20 cellular contexts compared by ENCODE assay signal in the genomic region with DNA sequence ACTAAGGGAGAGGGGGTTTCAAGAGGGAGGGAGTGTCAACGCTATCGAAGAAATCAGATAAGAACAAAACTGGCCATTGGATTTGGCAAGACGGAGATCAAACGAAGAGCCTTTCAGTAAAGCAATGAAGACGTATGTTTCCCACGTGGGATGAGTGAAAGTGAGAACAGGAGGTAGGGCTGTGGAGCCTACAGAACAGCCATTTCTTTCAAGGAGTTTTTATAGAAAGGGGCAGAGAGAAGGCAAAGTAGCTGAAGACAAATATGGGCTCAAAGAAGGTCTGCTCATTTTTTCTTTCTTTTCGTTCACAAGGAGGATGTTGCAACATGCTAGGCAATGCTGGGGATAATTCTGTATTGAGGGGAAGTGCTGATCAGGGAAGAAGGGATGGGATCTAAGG.
DNase-seq lines count a peak whose midpoint lies in the region; ATAC-seq, FAIRE-seq and TF ChIP-seq lines count a peak whose summit lies in the region.
"Had no signal": no experiment of that assay in that cellular context is flagged by ENCODE, and none has a peak within 500 bp of the region (broad histone marks: within the 10 kb centered on the region; RNA-seq: fewer than 3 reads in every experiment).

No MANE protein-coding gene starts in this region.

- no peaks in the 10 kb centered on the region for H3K9me3 ChIP-seq in GM12878 (replicated peaks; ENCODE audit: control insufficient read depth, insufficient read depth, low read length)
- H3K9me3 ChIP-seq: pancreas, upper lobe of right lung had no signal

- POLR2A ChIA-PET in GM12878 (lab: Charles Lee) = interaction anchor here (0.9 to 4.3 kb wide), 6 partner anchors 42 to 247 kb away, joined by 3 to 30 read pairs (median 6); no protein-coding TSS in a partner anchor

- peak overlapping the region; percentile 89 for H3K27ac ChIP-seq in GM12878 (ENCODE audit: control insufficient read depth, insufficient read depth)
- H3K27ac ChIP-seq: pancreas, upper lobe of right lung had no signal

- TF ChIP-seq EP300 in GM12878 (IDR thresholded peaks at IDR 0.05; ENCODE audit: borderline replicate concordance in 1 of 2, control insufficient read depth in 1 of 2, low read depth in 2 of 2, low read length in 2 of 2) = no peak

- H3K9ac ChIP-seq in GM12878 (ENCODE audit: control insufficient read depth, insufficient read depth, low read length) = peak overlapping the region; percentile 75

- peak; percentile 50 for ATAC-seq in HG02798 (IDR thresholded peaks at IDR 0.05; ENCODE audit: poor library complexity, unreplicated experiment)
- ATAC-seq in GM12878 = peak; percentile 67
- ATAC-seq in GM19324 (IDR thresholded peaks at IDR 0.05; ENCODE audit: low FRiP score, unreplicated experiment) = no peak
- ATAC-seq: CD8-positive, alpha-beta T cell; left lobe of liver; pancreas; SK-N-SH treated with all-trans-retinoic acid at 6 μM for 48 hours; upper lobe of right lung had no signal

- no peak for TF ChIP-seq RAD21 in GM12878 (IDR thresholded peaks at IDR 0.05; ENCODE audit: insufficient read depth, low read depth, low read length)

- no peak for TF ChIP-seq CTCF in GM12878 (IDR thresholded peaks at IDR 0.05 in 2 of 3, conservative IDR thresholded peaks at IDR 0.05 in 1 of 3; ENCODE audit: control insufficient read depth in 2 of 3, extremely low read depth in 1 of 3, insufficient read depth in 1 of 3, low read depth in 3 of 3, low read length in 3 of 3)

- H3K27me3 ChIP-seq in GM12878 (replicated peaks in 1 of 2; ENCODE audit: control insufficient read depth in 2 of 2, insufficient read depth in 2 of 2, low read length in 1 of 2) = no peaks in the 10 kb centered on the region
- H3K27me3 ChIP-seq: pancreas, upper lobe of right lung had no signal

- in situ Hi-C loops in GM12878 (cut with MboI) = loop anchor here (5.0 kb wide), 1 partner anchor 315 kb away; no protein-coding TSS in a partner anchor

- no peaks in the 10 kb centered on the region for H3K36me3 ChIP-seq in GM12878 (ENCODE audit: control insufficient read depth in 2 of 2, insufficient read depth in 2 of 2, low read length in 1 of 2)
- H3K36me3 ChIP-seq: pancreas, upper lobe of right lung had no signal

- RAD21 ChIA-PET in GM12878 (lab: Charles Lee; ENCODE audit: unreplicated experiment) = interaction anchor here (0.9 to 17.7 kb wide), 16 partner anchors 44 to 317 kb away, joined by 3 to 339 read pairs (median 14); a partner anchor contains a TSS

- H3K79me2 ChIP-seq in GM12878 (ENCODE audit: control insufficient read depth, insufficient read depth, low read length) = peaks cover 4% of the 10 kb centered on the region

- peak overlapping the region; percentile 86 for H3K4me2 ChIP-seq in GM12878 (ENCODE audit: control insufficient read depth, insufficient read depth)

- BruUV-seq in GM12878 (replicated peaks; lab: Mats Ljungman, UMichigan) = no TSS peak

- no peak for FAIRE-seq in GM12878 (lab: Jason Lieb, UNC)
- FAIRE-seq: pancreas had no signal

- SMC1A ChIA-PET in GM12878 (lab: Charles Lee; ENCODE audit: uncharacterized antibody, unreplicated experiment) = interaction anchor here (0.6 to 14.1 kb wide), 18 partner anchors 8 to 316 kb away, joined by 3 to 301 read pairs (median 15); no protein-coding TSS in a partner anchor

- TF ChIP-seq POLR2A in GM12878 (IDR thresholded peaks at IDR 0.05; ENCODE audit: low read depth, low read length) = no peak

- H4K20me1 ChIP-seq in GM12878 (ENCODE audit: control insufficient read depth, insufficient read depth) = no peaks in the 10 kb centered on the region

- 4% methylated on average over 7 of the region's 7 CpGs for WGBS in GM12878 (ENCODE audit: insufficient coverage, insufficient replicate concordance, low lambda C conversion rate, missing lambda C conversion rate)

- H3K4me3 ChIP-seq in GM12878 = peak overlapping the region; percentile 64
- H3K4me3 ChIP-seq: pancreas, upper lobe of right lung had no signal

- peak overlapping the region; percentile 70 for H2AFZ ChIP-seq in GM12878 (ENCODE audit: control insufficient read depth, low read depth, low read length)

- intact Hi-C loops in GM12878 (cut with micrococcal nuclease; ENCODE audit: unreplicated experiment) = loop anchor here (10.0 kb wide), 1 partner anchor 442 kb away; a partner anchor contains a TSS

- CTCF ChIA-PET in GM12878 (lab: Yijun Ruan, JAX) = interaction anchor here (0.6 to 18.1 kb wide), 13 partner anchors 18 to 365 kb away, joined by 3 to 292 read pairs (median 8); a partner anchor contains a TSS

- peaks cover 51% of the 10 kb centered on the region for H3K4me1 ChIP-seq in GM12878 (ENCODE audit: control insufficient read depth, insufficient read depth, low read length)

- DNase-seq in NOMO-1 treated with DMSO at 0.1 percent for 48 hours (lab: John Stamatoyannopoulos, UW; ENCODE audit: unreplicated experiment) = peak; percentile 3
- no peak for DNase-seq in NOMO-1 (lab: John Stamatoyannopoulos, UW; ENCODE audit: unreplicated experiment in 2 of 2)
- DNase-seq in GM12878 (ENCODE audit: low read depth, low spot score) = no peak
- DNase-seq in pons (ENCODE audit: low spot score) = peak; percentile 14
- DNase-seq in 8988T = no peak
- no peak for DNase-seq in NCI-H446 treated with DMSO at 0.1 percent for 48 hours (lab: John Stamatoyannopoulos, UW)
- DNase-seq: activated naive CD4-positive, alpha-beta T cell treated with Interleukin-2 at 50 U/mL for 16 hours; CD8-positive, alpha-beta T cell; DMS79 treated with DMSO at 0.1 percent for 48 hours; effector CD4-positive, alpha-beta T cell; HFFc6; Kasumi-1; NCI-H187; pancreas; stimulated activated CD4-positive, alpha-beta T cell treated with anti-CD3 and anti-CD28 coated beads, Interleukin-4, amount 100 ng/mL, for 4 hours; upper lobe of right lung had no signal

TF ChIP-seq in GM12878, 131 proteins besides CTCF, POLR2A, EP300 and RAD21 (continues in another document):
- TF ChIP-seq CBX5 (IDR thresholded peaks at IDR 0.05; ENCODE audit: low read depth) (0 out of 2 replicates have a peak, but pooled peaks have one; percentile 22), KDM1A (IDR thresholded peaks at IDR 0.05; ENCODE audit: borderline replicate concordance) (no peak), MTA3 (IDR thresholded peaks at IDR 0.05; ENCODE audit: borderline replicate concordance, low read length) (peak; percentile 78; the same call in 1 of the 2 replicates)
- TF ChIP-seq, protein P1, sequence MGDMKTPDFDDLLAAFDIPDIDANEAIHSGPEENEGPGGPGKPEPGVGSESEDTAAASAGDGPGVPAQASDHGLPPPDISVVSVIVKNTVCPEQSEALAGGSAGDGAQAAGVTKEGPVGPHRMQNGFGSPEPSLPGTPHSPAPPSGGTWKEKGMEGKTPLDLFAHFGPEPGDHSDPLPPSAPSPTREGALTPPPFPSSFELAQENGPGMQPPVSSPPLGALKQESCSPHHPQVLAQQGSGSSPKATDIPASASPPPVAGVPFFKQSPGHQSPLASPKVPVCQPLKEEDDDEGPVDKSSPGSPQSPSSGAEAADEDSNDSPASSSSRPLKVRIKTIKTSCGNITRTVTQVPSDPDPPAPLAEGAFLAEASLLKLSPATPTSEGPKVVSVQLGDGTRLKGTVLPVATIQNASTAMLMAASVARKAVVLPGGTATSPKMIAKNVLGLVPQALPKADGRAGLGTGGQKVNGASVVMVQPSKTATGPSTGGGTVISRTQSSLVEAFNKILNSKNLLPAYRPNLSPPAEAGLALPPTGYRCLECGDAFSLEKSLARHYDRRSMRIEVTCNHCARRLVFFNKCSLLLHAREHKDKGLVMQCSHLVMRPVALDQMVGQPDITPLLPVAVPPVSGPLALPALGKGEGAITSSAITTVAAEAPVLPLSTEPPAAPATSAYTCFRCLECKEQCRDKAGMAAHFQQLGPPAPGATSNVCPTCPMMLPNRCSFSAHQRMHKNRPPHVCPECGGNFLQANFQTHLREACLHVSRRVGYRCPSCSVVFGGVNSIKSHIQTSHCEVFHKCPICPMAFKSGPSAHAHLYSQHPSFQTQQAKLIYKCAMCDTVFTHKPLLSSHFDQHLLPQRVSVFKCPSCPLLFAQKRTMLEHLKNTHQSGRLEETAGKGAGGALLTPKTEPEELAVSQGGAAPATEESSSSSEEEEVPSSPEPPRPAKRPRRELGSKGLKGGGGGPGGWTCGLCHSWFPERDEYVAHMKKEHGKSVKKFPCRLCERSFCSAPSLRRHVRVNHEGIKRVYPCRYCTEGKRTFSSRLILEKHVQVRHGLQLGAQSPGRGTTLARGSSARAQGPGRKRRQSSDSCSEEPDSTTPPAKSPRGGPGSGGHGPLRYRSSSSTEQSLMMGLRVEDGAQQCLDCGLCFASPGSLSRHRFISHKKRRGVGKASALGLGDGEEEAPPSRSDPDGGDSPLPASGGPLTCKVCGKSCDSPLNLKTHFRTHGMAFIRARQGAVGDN (IDR thresholded peaks at IDR 0.05) = peak; percentile 76
- TF ChIP-seq, protein P2, sequence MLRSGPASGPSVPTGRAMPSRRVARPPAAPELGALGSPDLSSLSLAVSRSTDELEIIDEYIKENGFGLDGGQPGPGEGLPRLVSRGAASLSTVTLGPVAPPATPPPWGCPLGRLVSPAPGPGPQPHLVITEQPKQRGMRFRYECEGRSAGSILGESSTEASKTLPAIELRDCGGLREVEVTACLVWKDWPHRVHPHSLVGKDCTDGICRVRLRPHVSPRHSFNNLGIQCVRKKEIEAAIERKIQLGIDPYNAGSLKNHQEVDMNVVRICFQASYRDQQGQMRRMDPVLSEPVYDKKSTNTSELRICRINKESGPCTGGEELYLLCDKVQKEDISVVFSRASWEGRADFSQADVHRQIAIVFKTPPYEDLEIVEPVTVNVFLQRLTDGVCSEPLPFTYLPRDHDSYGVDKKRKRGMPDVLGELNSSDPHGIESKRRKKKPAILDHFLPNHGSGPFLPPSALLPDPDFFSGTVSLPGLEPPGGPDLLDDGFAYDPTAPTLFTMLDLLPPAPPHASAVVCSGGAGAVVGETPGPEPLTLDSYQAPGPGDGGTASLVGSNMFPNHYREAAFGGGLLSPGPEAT (IDR thresholded peaks at IDR 0.05; ENCODE audit: low read depth) = peak; percentile 33; the same call in 1 of the 2 replicates

Comparison
In these comparisons a context has a peak if more than half of its experiments do, and no peak if none do; other contexts are left out.
1. DNase-seq: peak in NOMO-1 treated with DMSO at 0.1 percent for 48 hours (single experiment) and pons (single experiment); none in NOMO-1 (0 of 2), GM12878 (single experiment), 8988T (single experiment) and NCI-H446 treated with DMSO at 0.1 percent for 48 hours (single experiment).